In the genomic region with DNA sequence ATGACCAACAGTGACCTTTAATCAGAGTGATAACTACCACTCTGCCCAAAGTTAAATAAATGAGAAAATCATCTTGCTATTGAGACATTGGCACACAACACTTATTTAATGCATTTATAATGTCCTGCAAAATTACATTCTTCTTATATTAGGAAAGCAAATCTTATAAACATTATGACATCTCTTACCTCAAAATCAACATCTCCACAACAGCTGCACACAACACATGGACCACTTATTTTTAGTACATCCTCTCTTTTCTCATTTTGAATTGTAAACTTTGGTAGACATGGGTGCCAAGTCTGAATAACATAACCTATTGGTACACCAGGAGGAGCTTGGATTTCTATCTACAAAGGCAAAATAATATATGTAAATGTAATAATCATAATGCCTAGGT, we compare ENCODE assay signal across 29 cellular contexts. TPM values are rescaled to one million over a fixed set of nuclear protein-coding genes. Genes with fewer than 3 reads are reported as not detected.
"Had no signal": no experiment of that assay in that cellular context is flagged by ENCODE, and none has a peak within 500 bp of the region (broad histone marks: within the 10 kb centered on the region; RNA-seq: fewer than 3 reads in every experiment).

No MANE protein-coding gene starts in this region.

- H3K36me3 ChIP-seq: colonic mucosa, neural progenitor cell had no signal

- H3K4me2 ChIP-seq: neural progenitor cell had no signal

- H3K27ac Mint-ChIP-seq: natural killer cell treated with Interleukin-12 subunit alpha and Interleukin-12 subunit beta and Interleukin-15 and Interleukin-18, amount 100 ng/mL, for 72 hours; neural progenitor cell; stimulated activated naive B cell treated with anti-CD40 and anti-IgM and Interleukin-4, amounts not matched to agents 10 μg/mL and 1 μg/mL and 100 μg/mL, for 72 hours; stimulated activated naive CD8-positive, alpha-beta T cell treated with anti-CD3 and anti-CD28 coated beads, Interleukin-15, amount 100 ng/mL, for 72 hours had no signal

- H3K9me3 Mint-ChIP-seq: natural killer cell treated with Interleukin-12 subunit alpha and Interleukin-12 subunit beta and Interleukin-15 and Interleukin-18, amount 100 ng/mL, for 72 hours; neural progenitor cell; stimulated activated naive B cell treated with anti-CD40 and anti-IgM and Interleukin-4, amounts not matched to agents 10 μg/mL and 1 μg/mL and 100 μg/mL, for 72 hours; stimulated activated naive CD8-positive, alpha-beta T cell treated with anti-CD3 and anti-CD28 coated beads, Interleukin-15, amount 100 ng/mL, for 72 hours had no signal

- H3K27ac ChIP-seq: colonic mucosa, esophagus squamous epithelium, foreskin keratinocyte, heart left ventricle, neural progenitor cell, parathyroid adenoma, psoas muscle, skin epidermis, testis, tibial nerve, upper lobe of right lung, vagina had no signal

- H3K4me1 Mint-ChIP-seq: stimulated activated naive B cell treated with anti-CD40 and anti-IgM and Interleukin-4, amounts not matched to agents 10 μg/mL and 1 μg/mL and 100 μg/mL, for 72 hours had no signal

- H3K27me3 ChIP-seq: colonic mucosa, esophagus squamous epithelium, foreskin keratinocyte, heart left ventricle, neural progenitor cell, testis, tibial nerve, upper lobe of right lung, vagina had no signal

- H2AFZ ChIP-seq: neural progenitor cell, parathyroid adenoma had no signal

- H3K9me3 ChIP-seq: colonic mucosa, esophagus squamous epithelium, heart left ventricle, mucosa of descending colon, psoas muscle, testis, tibial nerve, upper lobe of right lung, vagina had no signal

- H3K4me3 Mint-ChIP-seq: natural killer cell treated with Interleukin-12 subunit alpha and Interleukin-12 subunit beta and Interleukin-15 and Interleukin-18, amount 100 ng/mL, for 72 hours; neural progenitor cell; stimulated activated naive B cell treated with anti-CD40 and anti-IgM and Interleukin-4, amounts not matched to agents 10 μg/mL and 1 μg/mL and 100 μg/mL, for 72 hours; stimulated activated naive CD8-positive, alpha-beta T cell treated with anti-CD3 and anti-CD28 coated beads, Interleukin-15, amount 100 ng/mL, for 72 hours had no signal

- H3K9ac ChIP-seq: neural progenitor cell, parathyroid adenoma had no signal

- H3K4me1 ChIP-seq: foreskin keratinocyte, parathyroid adenoma, psoas muscle, testis, vagina had no signal

- ATAC-seq: foreskin keratinocyte; heart left ventricle; left colon; mucosa of descending colon; natural killer cell treated with Interleukin-12 subunit alpha and Interleukin-12 subunit beta and Interleukin-15 and Interleukin-18, amount 100 ng/mL, for 72 hours; psoas muscle; sciatic nerve; stimulated activated naive B cell treated with anti-CD40 and anti-IgM and Interleukin-4, amounts not matched to agents 10 μg/mL and 1 μg/mL and 100 μg/mL, for 72 hours; stimulated activated naive CD8-positive, alpha-beta T cell treated with anti-CD3 and anti-CD28 coated beads, Interleukin-15, amount 100 ng/mL, for 72 hours; upper lobe of right lung had no signal

- H3K4me3 ChIP-seq: colonic mucosa, esophagus squamous epithelium, heart left ventricle, mucosa of descending colon, neural progenitor cell, psoas muscle, skin epidermis, testis, tibial nerve, upper lobe of right lung, vagina had no signal

- H3K79me2 ChIP-seq: parathyroid adenoma had no signal

- H3K27me3 Mint-ChIP-seq: natural killer cell treated with Interleukin-12 subunit alpha and Interleukin-12 subunit beta and Interleukin-15 and Interleukin-18, amount 100 ng/mL, for 72 hours; stimulated activated naive B cell treated with anti-CD40 and anti-IgM and Interleukin-4, amounts not matched to agents 10 μg/mL and 1 μg/mL and 100 μg/mL, for 72 hours; stimulated activated naive CD8-positive, alpha-beta T cell treated with anti-CD3 and anti-CD28 coated beads, Interleukin-15, amount 100 ng/mL, for 72 hours had no signal

- DNase-seq: colonic mucosa; dermis blood vessel endothelial cell; esophagus squamous epithelium; foreskin keratinocyte; heart left ventricle; hippocampal formation; left colon; mucosa of descending colon; occipital lobe; psoas muscle; stimulated activated CD4-positive, alpha-beta T cell treated with anti-CD3 and anti-CD28 coated beads, Interleukin-2, amount 100 ng/mL, for 24 hours; stimulated activated CD4-positive, alpha-beta T cell treated with anti-CD3 and anti-CD28 coated beads, Interleukin-4, amount 100 ng/mL, for 4 hours; stimulated activated naive B cell treated with anti-CD40 and anti-IgM and Interleukin-4, amounts not matched to agents 10 μg/mL and 1 μg/mL and 100 μg/mL, for 72 hours; stimulated activated naive CD8-positive, alpha-beta T cell treated with anti-CD3 and anti-CD28 coated beads, Interleukin-15, amount 100 ng/mL, for 72 hours; testis; upper lobe of right lung had no signal

RNA-seq across cellular contexts. Expression of gene PLSCR2, which starts 52.0 kb away (rescaled TPM):
- total RNA-seq: epithelial cell of proximal tubule; esophagus squamous epithelium; foreskin keratinocyte; heart left ventricle; kidney epithelial cell; lung microvascular endothelial cell; mesenteric fat pad; natural killer cell treated with Interleukin-12 subunit alpha and Interleukin-12 subunit beta and Interleukin-15 and Interleukin-18, amount 100 ng/mL, for 72 hours; occipital lobe; psoas muscle; subcutaneous adipose tissue; tibial nerve; upper lobe of right lung; vagina had no signal
- polyA plus RNA-seq: foreskin keratinocyte, heart left ventricle, liver, psoas muscle had no signal
